ENCODE assay signal across 8 cellular contexts in the genomic region with DNA sequence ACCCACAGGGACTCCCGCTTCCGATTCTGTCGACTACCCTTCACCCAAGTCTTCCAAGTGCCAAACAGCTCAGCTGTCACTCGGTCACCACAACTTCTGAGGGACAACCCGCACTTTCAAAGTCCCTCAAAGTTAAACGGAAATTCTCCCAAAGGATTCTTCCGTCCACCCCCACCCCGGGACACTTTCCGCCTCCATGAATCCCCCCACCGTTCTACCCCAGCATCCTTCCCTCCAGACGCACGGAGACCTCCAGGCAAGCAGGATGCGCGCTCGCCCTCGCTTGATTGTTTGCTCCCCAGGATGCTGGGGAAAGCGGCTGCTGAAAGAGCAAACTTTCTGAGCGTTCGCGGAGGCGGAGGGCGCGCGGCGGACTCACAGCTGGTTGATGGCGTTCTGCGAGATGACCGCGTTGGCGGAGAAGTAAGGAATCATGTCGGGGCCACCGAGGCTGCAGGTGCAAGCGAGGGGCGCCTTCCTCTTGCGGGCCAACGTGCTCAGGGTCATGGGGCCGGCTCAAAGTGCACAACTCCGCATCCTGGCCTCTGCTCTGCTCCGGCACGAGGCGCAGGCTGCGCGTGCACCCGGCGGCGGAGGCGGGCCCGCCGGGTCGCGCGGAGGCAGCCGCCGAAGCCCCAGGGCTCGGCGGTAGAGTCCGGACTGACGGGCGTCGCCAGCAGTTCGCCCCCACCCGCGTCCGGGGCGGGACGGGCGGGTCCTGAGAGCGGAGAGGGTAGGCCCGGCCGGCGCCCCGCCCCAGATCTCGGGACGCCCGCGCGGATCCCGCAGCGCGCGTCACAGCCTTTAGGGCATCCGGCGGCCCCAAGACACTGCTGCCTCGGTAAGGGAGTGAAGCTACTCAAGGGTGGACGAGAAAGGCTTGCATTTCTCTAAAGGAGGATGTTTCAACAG.
DNase-seq lines count a peak whose midpoint lies in the region; ATAC-seq and TF ChIP-seq lines count a peak whose summit lies in the region.

No MANE protein-coding gene starts in this region.

- H3K36me3 ChIP-seq in DOHH2 (ENCODE audit: control insufficient read depth, low read length) (peaks cover 13% of the 10 kb centered on the region), ascending aorta (no peaks in the 10 kb centered on the region), rectal smooth muscle tissue (ENCODE audit: control insufficient read depth, insufficient read depth, low read length) (no peaks in the 10 kb centered on the region), uterus (no peaks in the 10 kb centered on the region)

- TF ChIP-seq CTCF in DOHH2 (IDR thresholded peaks at IDR 0.05; ENCODE audit: low read depth, low read length, poor library complexity, severe bottlenecking): no peak
- TF ChIP-seq CTCF in ascending aorta (IDR thresholded peaks at IDR 0.05): no peak
- TF ChIP-seq CTCF in uterus (IDR thresholded peaks at IDR 0.05): no peak

- H3K4me2 ChIP-seq in DOHH2 (ENCODE audit: low read length): peak overlapping the region; percentile 79

- H3K9ac ChIP-seq in rectal smooth muscle tissue (ENCODE audit: low read length): peak overlapping the region; percentile 73

- no peaks in the 10 kb centered on the region for H3K9me2 ChIP-seq in DOHH2 (replicated peaks; ENCODE audit: control insufficient read depth, low read length)

- peaks cover 36% of the 10 kb centered on the region for H3K79me2 ChIP-seq in DOHH2 (ENCODE audit: control insufficient read depth, low read length)

- no peaks in the 10 kb centered on the region for H4K20me1 ChIP-seq in DOHH2 (ENCODE audit: control insufficient read depth, insufficient read depth, low read depth, low read length)

- H3K9me3 ChIP-seq in DOHH2 (ENCODE audit: control insufficient read depth, insufficient read depth, low read length): no peaks in the 10 kb centered on the region
- H3K9me3 ChIP-seq in ascending aorta: no peaks in the 10 kb centered on the region
- no peaks in the 10 kb centered on the region for H3K9me3 ChIP-seq in uterus

- peak; percentile 73 for ATAC-seq in GM21825 (IDR thresholded peaks at IDR 0.05; ENCODE audit: unreplicated experiment)

- DNase-seq in LoVo (ENCODE audit: low spot score) (peak; percentile 53), T-helper 2 cell (peak; percentile 73 to 97 (median 86)), ascending aorta (ENCODE audit: low spot score in 2 of 2) (peak; percentile 73 to 95), hepatic stellate cell (ENCODE audit: low spot score) (peak; percentile 81), uterus (peak; percentile 77 to 88)

- TF ChIP-seq POLR2A in uterus (IDR thresholded peaks at IDR 0.05): peak; percentile 41 to 64

- H3K4me1 ChIP-seq in DOHH2 (ENCODE audit: control insufficient read depth, low read length) (peaks cover 50% of the 10 kb centered on the region), ascending aorta (no peaks in the 10 kb centered on the region), rectal smooth muscle tissue (ENCODE audit: control insufficient read depth, insufficient read depth, low read length) (no peaks in the 10 kb centered on the region), uterus (no peaks in the 10 kb centered on the region)

- intact Hi-C loops in ascending aorta (cut with DNase I) (loop anchor here (1.0 to 5.0 kb wide), 3 partner anchors 122 to 169 kb away; partner anchors contain the start of genes ANKRD13B and CORO6), uterus (cut with DNase I; ENCODE audit: low total_unique reads) (no loop called here)

- H3K27me3 ChIP-seq in DOHH2 (ENCODE audit: control insufficient read depth, low read length) (no peaks in the 10 kb centered on the region), ascending aorta (no peaks in the 10 kb centered on the region), rectal smooth muscle tissue (ENCODE audit: control insufficient read depth, insufficient read depth, low read length) (no peaks in the 10 kb centered on the region), uterus (no peaks in the 10 kb centered on the region)

- peaks cover 22% of the 10 kb centered on the region for H3F3A ChIP-seq in DOHH2 (ENCODE audit: control insufficient read depth, insufficient read depth)

- H3K4me3 ChIP-seq in DOHH2 (ENCODE audit: low read length) (peak overlapping the region; percentile 91), ascending aorta (peak overlapping the region; percentile 82 to 88), rectal smooth muscle tissue (ENCODE audit: low read length) (peak overlapping the region; percentile 85), uterus (peak overlapping the region; percentile 39 to 65)

- H3K27ac ChIP-seq in DOHH2 (ENCODE audit: low read depth, low read length): peak overlapping the region; percentile 72
- peak overlapping the region; percentile 63 to 74 for H3K27ac ChIP-seq in ascending aorta
- peak overlapping the region; percentile 65 for H3K27ac ChIP-seq in rectal smooth muscle tissue (ENCODE audit: low read depth, low read length)
- peak overlapping the region; percentile 78 to 80 for H3K27ac ChIP-seq in uterus

Comparison
In these comparisons a context has a peak if more than half of its experiments do, and no peak if none do; other contexts are left out.
1. Peak in every context shown above with its lines: DNase-seq, ATAC-seq, H3K4me3 ChIP-seq and H3K27ac ChIP-seq.